Comparison of ENCODE assay signal across 8 cellular contexts in genomic region chr10:68231916-68232315, GRCh38. TPM values are rescaled to one million over a fixed set of nuclear protein-coding genes. Genes with fewer than 3 reads are reported as not detected.
DNase-seq lines count a peak whose midpoint lies in the region; ATAC-seq and TF ChIP-seq lines count a peak whose summit lies in the region.

Gene ATOH7 (minus strand): TSS chr10:68232113. CDS start chr10:68231677, 436 bp downstream.

- no peak within 1 kb of the TSS for H3K27ac Mint-ChIP-seq in activated CD4-positive, alpha-beta T cell treated with anti-CD3 and anti-CD28 coated beads for 36 hours

- 53% methylated on average over 11 of the region's 11 CpGs for WGBS in suprapubic skin

- no peak for TF ChIP-seq EP300 in suprapubic skin (IDR thresholded peaks at IDR 0.05)

- no peaks in the 10 kb centered on the region for H3K9me3 Mint-ChIP-seq in activated CD4-positive, alpha-beta T cell treated with anti-CD3 and anti-CD28 coated beads for 36 hours (ENCODE audit: low read depth)

- H3K4me3 Mint-ChIP-seq in activated CD4-positive, alpha-beta T cell treated with anti-CD3 and anti-CD28 coated beads for 36 hours = peak within 1 kb of the TSS; percentile 65

- no peaks in the 10 kb centered on the region for H3K36me3 Mint-ChIP-seq in activated CD4-positive, alpha-beta T cell treated with anti-CD3 and anti-CD28 coated beads for 36 hours (ENCODE audit: low read depth)

- no peak for TF ChIP-seq POLR2A in suprapubic skin (IDR thresholded peaks at IDR 0.05)

- intact Hi-C loops in activated CD4-positive, alpha-beta T cell treated with anti-CD3 and anti-CD28 coated beads for 36 hours (cut with DNase I, micrococcal nuclease) = loop anchor here in 1 of 2 experiments (1.0 kb wide), 1 partner anchor 100 kb away; the partner anchor contains the start of genes HNRNPH3 and PBLD

- H3K27me3 ChIP-seq in suprapubic skin = no peaks in the 10 kb centered on the region

- no peaks in the 10 kb centered on the region for H3K36me3 ChIP-seq in suprapubic skin

- H3K4me1 ChIP-seq in suprapubic skin = peaks cover 8% of the 10 kb centered on the region

- H3K4me1 Mint-ChIP-seq in activated CD4-positive, alpha-beta T cell treated with anti-CD3 and anti-CD28 coated beads for 36 hours = peaks cover 7% of the 10 kb centered on the region

- H3K27me3 Mint-ChIP-seq in activated CD4-positive, alpha-beta T cell treated with anti-CD3 and anti-CD28 coated beads for 36 hours = peaks cover 37% of the 10 kb centered on the region

- POLR2A ChIA-PET in activated CD4-positive, alpha-beta T cell treated with anti-CD3 and anti-CD28 coated beads for 36 hours (lab: Charles Lee) = no interaction called here
- POLR2A ChIA-PET in GM10248 (lab: Yijun Ruan, JAX) = no interaction called here

- peak within 1 kb of the TSS; percentile 30 for H3K27ac ChIP-seq in suprapubic skin

- no peaks in the 10 kb centered on the region for H3K9me3 ChIP-seq in suprapubic skin

- DNase-seq in activated CD4-positive, alpha-beta T cell treated with anti-CD3 and anti-CD28 coated beads for 36 hours = no peak
- DNase-seq in activated CD4-positive, alpha-beta T cell treated with anti-CD3 and anti-CD28 coated beads, Interleukin-2, amount 50 U/mL, for 48 hours = no peak
- DNase-seq in anterior cingulate cortex (lab: John Stamatoyannopoulos, UW) (peak in 34 of 58 donors; percentile 4 to 68 (median 26)), left kidney (ENCODE audit: low read depth, low spot score) (peak; percentile 65), suprapubic skin (ENCODE audit: low spot score in 2 of 2) (no peak), GM10266 (ENCODE audit: extremely low spot score) (no peak), NOMO-1 (lab: John Stamatoyannopoulos, UW; ENCODE audit: unreplicated experiment in 2 of 2) (no peak), GM10248 (ENCODE audit: extremely low spot score) (no peak)

- CTCF ChIA-PET in activated CD4-positive, alpha-beta T cell treated with anti-CD3 and anti-CD28 coated beads for 36 hours (lab: Charles Lee) = interaction anchor here (0.6 to 1.0 kb wide), 4 partner anchors 19 to 100 kb away, joined by 3 to 4 read pairs (median 3); partner anchors contain the start of genes HNRNPH3 and PBLD
- CTCF ChIA-PET in GM10248 (lab: Yijun Ruan, JAX) = interaction anchor here (1.0 to 6.9 kb wide), 5 partner anchors 15 to 70 kb away, joined by 4 to 49 read pairs (median 5); no protein-coding TSS in a partner anchor

- no peak for ATAC-seq in activated CD4-positive, alpha-beta T cell treated with anti-CD3 and anti-CD28 coated beads for 36 hours

- H3K4me3 ChIP-seq in suprapubic skin = peak within 1 kb of the TSS; percentile 73

- TF ChIP-seq CTCF in suprapubic skin (IDR thresholded peaks at IDR 0.05) = no peak
- TF ChIP-seq CTCF in GM10266 (IDR thresholded peaks at IDR 0.05; ENCODE audit: control insufficient read depth, insufficient read depth, low read depth, missing control alignments) = no peak
- no peak for TF ChIP-seq CTCF in GM10248 (IDR thresholded peaks at IDR 0.05; ENCODE audit: control extremely low read depth, extremely low read depth, low read depth, missing control alignments)

RNA-seq across cellular contexts. Expression of gene ATOH7, which starts in this region (rescaled TPM):
- not detected for total RNA-seq in activated CD4-positive, alpha-beta T cell treated with anti-CD3 and anti-CD28 coated beads for 36 hours
- not detected for total RNA-seq in suprapubic skin

Comparison
In these comparisons a context has a peak if more than half of its experiments do, and no peak if none do; other contexts are left out.
1. DNase-seq: peak in anterior cingulate cortex (34 of 58) and left kidney (single experiment); none in activated CD4-positive, alpha-beta T cell treated with anti-CD3 and anti-CD28 coated beads for 36 hours (single experiment), activated CD4-positive, alpha-beta T cell treated with anti-CD3 and anti-CD28 coated beads, Interleukin-2, amount 50 U/mL, for 48 hours (0 of 2), suprapubic skin (0 of 2), GM10266 (single experiment), NOMO-1 (0 of 2) and GM10248 (single experiment).